ENCODE assay signal across 14 cellular contexts in genomic region chr21:34813266-34813886, GRCh38.
DNase-seq lines count a peak whose midpoint lies in the region; ATAC-seq and TF ChIP-seq lines count a peak whose summit lies in the region.
"Had no signal": no experiment of that assay in that cellular context is flagged by ENCODE, and none has a peak within 500 bp of the region (broad histone marks: within the 10 kb centered on the region; RNA-seq: fewer than 3 reads in every experiment).

No MANE protein-coding gene starts in this region.

- POLR2A ChIA-PET in T-cell (lab: Charles Lee): no interaction called here

- CTCF ChIA-PET in T-cell (lab: Charles Lee): no interaction called here

- no peak overlapping the region for H3K4me3 ChIP-seq in suprapubic skin

- H3K27ac ChIP-seq in suprapubic skin: peak overlapping the region; percentile 47

- 81% methylated on average over 8 of the region's 10 CpGs for WGBS in suprapubic skin

- no peaks in the 10 kb centered on the region for H3K27me3 ChIP-seq in suprapubic skin

- no peaks in the 10 kb centered on the region for H3K27me3 Mint-ChIP-seq in T-helper 2 cell treated with Interferon-gamma antibody and Interleukin-4, amounts not matched to agents 5 μg/mL and 100 μg/mL, for 36 hours (ENCODE audit: low read depth)
- no peaks in the 10 kb centered on the region for H3K27me3 Mint-ChIP-seq in T-cell

- no peak for TF ChIP-seq EP300 in suprapubic skin (IDR thresholded peaks at IDR 0.05)

- peaks cover 53% of the 10 kb centered on the region for H3K4me1 Mint-ChIP-seq in T-helper 2 cell treated with Interferon-gamma antibody and Interleukin-4, amounts not matched to agents 5 μg/mL and 100 μg/mL, for 36 hours (ENCODE audit: low read depth)
- peaks cover 76 to 93% (median 87%) of the 10 kb centered on the region in 3 donors for H3K4me1 Mint-ChIP-seq in T-cell

- DNase-seq in T-helper 2 cell treated with Interferon-gamma antibody and Interleukin-4, amounts not matched to agents 5 μg/mL and 100 μg/mL, for 36 hours (ENCODE audit: low spot score): no peak
- DNase-seq in T-helper 2 cell (no peak), T-cell (no peak), fibroblast of gingiva (ENCODE audit: low read depth) (peak; percentile 78), suprapubic skin (ENCODE audit: low spot score in 2 of 2) (no peak), T-helper 1 cell (no peak), NCI-H146 treated with DMSO at 0.1 percent for 48 hours (lab: John Stamatoyannopoulos, UW; ENCODE audit: unreplicated experiment) (no peak)
- DNase-seq: GDM1, left cardiac atrium, NCI-H1694 treated with DMSO at 0.1 percent for 48 hours, OCI-M1 had no signal

- TF ChIP-seq POLR2A in suprapubic skin (IDR thresholded peaks at IDR 0.05): no peak

- no peaks in the 10 kb centered on the region for H3K9me3 Mint-ChIP-seq in T-helper 2 cell treated with Interferon-gamma antibody and Interleukin-4, amounts not matched to agents 5 μg/mL and 100 μg/mL, for 36 hours
- H3K9me3 Mint-ChIP-seq in T-cell: no peaks in the 10 kb centered on the region
- H3K9me3 Mint-ChIP-seq: brain, neural crest cell had no signal

- H3K36me3 Mint-ChIP-seq in T-helper 2 cell treated with Interferon-gamma antibody and Interleukin-4, amounts not matched to agents 5 μg/mL and 100 μg/mL, for 36 hours (ENCODE audit: low read depth): peaks cover 79% of the 10 kb centered on the region
- H3K36me3 Mint-ChIP-seq in T-cell: peaks cover 47% of the 10 kb centered on the region

- H3K9me3 ChIP-seq in suprapubic skin: no peaks in the 10 kb centered on the region

- no peak overlapping the region for H3K4me3 Mint-ChIP-seq in T-helper 2 cell treated with Interferon-gamma antibody and Interleukin-4, amounts not matched to agents 5 μg/mL and 100 μg/mL, for 36 hours
- H3K4me3 Mint-ChIP-seq in T-cell: no peak overlapping the region
- H3K4me3 Mint-ChIP-seq: brain, neural crest cell had no signal

- TF ChIP-seq CTCF in suprapubic skin (IDR thresholded peaks at IDR 0.05): no peak

- ATAC-seq in T-cell (replicated peaks in 1 of 4) (no peak), GM18909 (IDR thresholded peaks at IDR 0.05; ENCODE audit: poor library complexity, unreplicated experiment) (no peak)
- ATAC-seq: left cardiac atrium had no signal

- H3K27ac Mint-ChIP-seq in T-helper 2 cell treated with Interferon-gamma antibody and Interleukin-4, amounts not matched to agents 5 μg/mL and 100 μg/mL, for 36 hours: peak overlapping the region; percentile 9
- peak overlapping the region; percentile 28 to 41 for H3K27ac Mint-ChIP-seq in T-cell
- H3K27ac Mint-ChIP-seq: brain had no signal

- peaks cover 59% of the 10 kb centered on the region for H3K4me1 ChIP-seq in suprapubic skin

- H3K36me3 ChIP-seq in suprapubic skin: peaks cover 2% of the 10 kb centered on the region
